9 cellular contexts compared by ENCODE assay signal in genomic region chr7:102152672-102153585, GRCh38.
DNase-seq lines count a peak whose midpoint lies in the region; ATAC-seq, FAIRE-seq and TF ChIP-seq lines count a peak whose summit lies in the region.
"Had no signal": no experiment of that assay in that cellular context is flagged by ENCODE, and none has a peak within 500 bp of the region (broad histone marks: within the 10 kb centered on the region; RNA-seq: fewer than 3 reads in every experiment).

No MANE protein-coding gene starts in this region.

- no peak overlapping the region for H3K27ac ChIP-seq in kidney (ENCODE audit: low read depth in 2 of 2, low read length in 2 of 2)
- H3K27ac ChIP-seq in upper lobe of right lung = no peak overlapping the region
- H3K27ac ChIP-seq in effector memory CD4-positive, alpha-beta T cell (ENCODE audit: insufficient read depth, low read length, poor library complexity, severe bottlenecking) = no peak overlapping the region

- peak; percentile 50 for ATAC-seq in upper lobe of right lung

- no peaks in the 10 kb centered on the region for H3K4me1 ChIP-seq in kidney (ENCODE audit: control insufficient read depth in 1 of 2, insufficient read depth in 1 of 2, low read depth in 1 of 2, low read length in 2 of 2)
- no peaks in the 10 kb centered on the region for H3K4me1 ChIP-seq in upper lobe of right lung
- no peaks in the 10 kb centered on the region for H3K4me1 ChIP-seq in effector memory CD4-positive, alpha-beta T cell (ENCODE audit: control insufficient read depth, insufficient read depth, low read length, poor library complexity, severe bottlenecking)

- H3K27me3 ChIP-seq in upper lobe of right lung = no peaks in the 10 kb centered on the region
- H3K27me3 ChIP-seq in effector memory CD4-positive, alpha-beta T cell (replicated peaks; ENCODE audit: control insufficient read depth, insufficient read depth, low read length, poor library complexity, severe bottlenecking) = no peaks in the 10 kb centered on the region

- H3K4me3 ChIP-seq in choroid plexus epithelial cell (ENCODE audit: low read depth, low read length) (no peak overlapping the region), kidney (ENCODE audit: low read length in 2 of 2) (no peak overlapping the region), upper lobe of right lung (no peak overlapping the region)
- no peak overlapping the region for H3K4me3 ChIP-seq in effector memory CD4-positive, alpha-beta T cell (ENCODE audit: insufficient read depth, low read depth, low read length, poor library complexity, severe bottlenecking)

- H3K9ac ChIP-seq in kidney (ENCODE audit: low read length in 2 of 2) = no peak overlapping the region

- H3K36me3 ChIP-seq in kidney (ENCODE audit: control insufficient read depth in 1 of 2, insufficient read depth in 2 of 2, low read length in 2 of 2) (peaks cover 0 to 2% of the 10 kb centered on the region in 2 donors), upper lobe of right lung (no peaks in the 10 kb centered on the region)
- peaks cover 10% of the 10 kb centered on the region for H3K36me3 ChIP-seq in effector memory CD4-positive, alpha-beta T cell (ENCODE audit: control insufficient read depth, insufficient read depth, low read length)

- H3K9me3 ChIP-seq in kidney (ENCODE audit: control insufficient read depth in 1 of 2, low read length in 2 of 2) (no peaks in the 10 kb centered on the region), upper lobe of right lung (no peaks in the 10 kb centered on the region)
- H3K9me3 ChIP-seq in effector memory CD4-positive, alpha-beta T cell (ENCODE audit: control insufficient read depth, low read length) = no peaks in the 10 kb centered on the region

- intact Hi-C loops in kidney (cut with DNase I) (no loop called here), upper lobe of right lung (cut with DNase I) (no loop called here), head of caudate nucleus (cut with DNase I) (no loop called here)

- DNase-seq in NCI-H748 (lab: John Stamatoyannopoulos, UW; ENCODE audit: unreplicated experiment) (peak; percentile 38), NCI-H748 treated with DMSO at 0.1 percent for 48 hours (lab: John Stamatoyannopoulos, UW) (no peak), choroid plexus epithelial cell (ENCODE audit: low read depth) (peak; percentile 70), kidney (peak; percentile 82), upper lobe of right lung (no peak), NCI-H1694 treated with DMSO at 0.1 percent for 48 hours (lab: John Stamatoyannopoulos, UW) (no peak), head of caudate nucleus (no peak)
- no peak for DNase-seq in effector memory CD4-positive, alpha-beta T cell
- DNase-seq: RPMI8226 had no signal

- FAIRE-seq in kidney (lab: Jason Lieb, UNC) = no peak

- TF ChIP-seq CTCF in choroid plexus epithelial cell (conservative IDR thresholded peaks at IDR 0.05; ENCODE audit: low read depth, low read length) = no peak
- no peak for TF ChIP-seq CTCF in kidney (IDR thresholded peaks at IDR 0.05; ENCODE audit: borderline replicate concordance, extremely low read depth, insufficient read depth)
- TF ChIP-seq CTCF in upper lobe of right lung (IDR thresholded peaks at IDR 0.05) = no peak

Comparison
In these comparisons a context has a peak if more than half of its experiments do, and no peak if none do; other contexts are left out.
1. DNase-seq: peak in NCI-H748 (single experiment), choroid plexus epithelial cell (single experiment) and kidney (single experiment); none in NCI-H748 treated with DMSO at 0.1 percent for 48 hours (single experiment), upper lobe of right lung (single experiment), NCI-H1694 treated with DMSO at 0.1 percent for 48 hours (single experiment), head of caudate nucleus (0 of 42) and effector memory CD4-positive, alpha-beta T cell (0 of 3).